Comparison of ENCODE assay signal across 34 cellular contexts in genomic region chr1:16080422-16081150, GRCh38. TPM values are rescaled to one million over a fixed set of nuclear protein-coding genes. Genes with fewer than 3 reads are reported as not detected.
"Had no signal": no experiment of that assay in that cellular context is flagged by ENCODE, and none has a peak within 500 bp of the region (broad histone marks: within the 10 kb centered on the region; RNA-seq: fewer than 3 reads in every experiment).

No MANE protein-coding gene starts in this region.

- H3K4me3 ChIP-seq: hepatocyte, left ventricle myocardium inferior, neural progenitor cell, prostate gland, right atrium auricular region, tibial artery had no signal

- H3K4me3 Mint-ChIP-seq: activated B cell treated with CpG ODN at 0.5 μM for 24 hours; activated CD4-positive, alpha-beta T cell treated with anti-CD3 and anti-CD28 coated beads for 36 hours; activated naive CD8-positive, alpha-beta T cell treated with anti-CD3 and anti-CD28 coated beads, Interleukin-2, amount 50 U/mL, for 24 hours; activated T-cell treated with anti-CD3 and anti-CD28 coated beads, Interleukin-2, amount 50 U/mL, for 4 hours; brain; neural progenitor cell; T-cell; T-helper 2 cell treated with Interferon-gamma antibody and Interleukin-4, amounts not matched to agents 5 μg/mL and 100 μg/mL, for 36 hours had no signal

- H3K9me3 Mint-ChIP-seq: activated B cell treated with CpG ODN at 0.5 μM for 24 hours; activated naive CD8-positive, alpha-beta T cell treated with anti-CD3 and anti-CD28 coated beads, Interleukin-2, amount 50 U/mL, for 24 hours; activated T-cell treated with anti-CD3 and anti-CD28 coated beads, Interleukin-2, amount 50 U/mL, for 4 hours; activated T-helper 2 cell treated with anti-CD3 and anti-CD28 coated beads, Interferon-gamma antibody, Interleukin-2, Interleukin-4, amounts not matched to agents 10 μg/mL and 5 μg/mL and 100 μg/mL, durations not matched to agents 14 hours and 24 hours and 36 hours; brain; immature natural killer cell; neural progenitor cell; T-cell; T-helper 2 cell treated with Interferon-gamma antibody and Interleukin-4, amounts not matched to agents 5 μg/mL and 100 μg/mL, for 36 hours had no signal

- H3K9me3 ChIP-seq: left ventricle myocardium inferior, prostate gland, right atrium auricular region, tibial artery had no signal

- H3K9ac ChIP-seq: neural progenitor cell had no signal

- DNase-seq: activated B cell treated with CpG ODN at 0.5 μM for 24 hours; activated CD4-positive, alpha-beta T cell treated with anti-CD3 and anti-CD28 coated beads for 36 hours; activated CD4-positive, alpha-beta T cell treated with anti-CD3 and anti-CD28 coated beads, Interleukin-2, amount 50 U/mL, for 4 hours; activated CD8-positive, alpha-beta memory T cell treated with anti-CD3 and anti-CD28 coated beads, Interleukin-2, amount 50 U/mL, for 48 hours; activated naive CD4-positive, alpha-beta T cell treated with Interleukin-2 at 50 U/mL for 16 hours; activated naive CD8-positive, alpha-beta T cell treated with anti-CD3 and anti-CD28 coated beads, Interleukin-2, amount 50 U/mL, for 24 hours; activated T-cell treated with anti-CD3 and anti-CD28 coated beads, Interleukin-2, amount 50 U/mL, for 4 hours; anterior cingulate cortex; caudate nucleus; dermis blood vessel endothelial cell; effector CD8-positive, alpha-beta T cell; foreskin melanocyte; immature natural killer cell; left ventricle myocardium inferior; naive thymus-derived CD4-positive, alpha-beta T cell; stimulated activated CD4-positive, alpha-beta T cell treated with anti-CD3 and anti-CD28 coated beads, Interleukin-12 subunit alpha, Interleukin-12 subunit beta, amount 100 ng/mL, for 4 hours; stimulated activated CD4-positive, alpha-beta T cell treated with anti-CD3 and anti-CD28 coated beads, Interleukin-4, amount 100 ng/mL, for 4 hours; stimulated activated naive CD8-positive, alpha-beta T cell treated with anti-CD3 and anti-CD28 coated beads, Interleukin-15, Interleukin-2, amounts not matched to agents 100 U/mL and 50 U/mL, for 24 hours; substantia nigra; T-cell; tibial artery had no signal

- H3K36me3 ChIP-seq: left ventricle myocardium inferior, neural progenitor cell, prostate gland, right atrium auricular region, tibial artery had no signal

- H3K27ac Mint-ChIP-seq: activated B cell treated with CpG ODN at 0.5 μM for 24 hours; activated CD4-positive, alpha-beta T cell treated with anti-CD3 and anti-CD28 coated beads for 36 hours; activated naive CD8-positive, alpha-beta T cell treated with anti-CD3 and anti-CD28 coated beads, Interleukin-2, amount 50 U/mL, for 24 hours; activated T-helper 2 cell treated with anti-CD3 and anti-CD28 coated beads, Interferon-gamma antibody, Interleukin-2, Interleukin-4, amounts not matched to agents 10 μg/mL and 5 μg/mL and 100 μg/mL, durations not matched to agents 14 hours and 24 hours and 36 hours; immature natural killer cell; neural progenitor cell; T-cell; T-helper 2 cell treated with Interferon-gamma antibody and Interleukin-4, amounts not matched to agents 5 μg/mL and 100 μg/mL, for 36 hours had no signal

- H3K27me3 ChIP-seq: hepatocyte, right atrium auricular region, tibial artery had no signal

- H3K27ac ChIP-seq: hepatocyte, neural progenitor cell, prostate gland, right atrium auricular region, tibial artery had no signal

- H3K36me3 Mint-ChIP-seq: brain; immature natural killer cell; naive thymus-derived CD4-positive, alpha-beta T cell; neural progenitor cell; T-cell had no signal

- H3K27me3 Mint-ChIP-seq: activated CD4-positive, alpha-beta T cell treated with anti-CD3 and anti-CD28 coated beads for 36 hours had no signal

RNA-seq across cellular contexts. Expression of gene FAM131C, which starts 7.1 kb away (rescaled TPM):
- total RNA-seq: activated B cell treated with CpG ODN at 0.5 μM for 24 hours, dermis blood vessel endothelial cell, lung microvascular endothelial cell, prostate gland, skeletal muscle tissue had no signal
- polyA plus RNA-seq: immature natural killer cell; naive thymus-derived CD4-positive, alpha-beta T cell had no signal

RNA-seq across cellular contexts. Expression of gene CLCNKB, which starts 37.0 kb away (rescaled TPM):
- total RNA-seq: activated B cell treated with CpG ODN at 0.5 μM for 24 hours; activated CD4-positive, alpha-beta T cell treated with anti-CD3 and anti-CD28 coated beads for 36 hours; activated CD8-positive, alpha-beta memory T cell treated with anti-CD3 and anti-CD28 coated beads for 36 hours; activated T-cell treated with anti-CD3 and anti-CD28 coated beads, Interleukin-2, amount 50 U/mL, for 4 hours; activated T-helper 2 cell treated with anti-CD3 and anti-CD28 coated beads, Interferon-gamma antibody, Interleukin-2, Interleukin-4, amounts not matched to agents 10 μg/mL and 5 μg/mL and 100 μg/mL, durations not matched to agents 14 hours and 24 hours and 36 hours; esophagus mucosa; lung microvascular endothelial cell; naive thymus-derived CD4-positive, alpha-beta T cell; osteocyte; skeletal muscle tissue; T-cell had no signal
- polyA plus RNA-seq: immature natural killer cell; naive thymus-derived CD4-positive, alpha-beta T cell had no signal

RNA-seq across cellular contexts. Expression of gene CLCNKA, which starts 58.8 kb away (rescaled TPM):
- total RNA-seq: activated CD4-positive, alpha-beta T cell treated with anti-CD3 and anti-CD28 coated beads for 36 hours; activated CD8-positive, alpha-beta memory T cell treated with anti-CD3 and anti-CD28 coated beads for 36 hours; activated T-cell treated with anti-CD3 and anti-CD28 coated beads, Interleukin-2, amount 50 U/mL, for 4 hours; activated T-helper 2 cell treated with anti-CD3 and anti-CD28 coated beads, Interferon-gamma antibody, Interleukin-2, Interleukin-4, amounts not matched to agents 10 μg/mL and 5 μg/mL and 100 μg/mL, durations not matched to agents 14 hours and 24 hours and 36 hours; dermis blood vessel endothelial cell; kidney epithelial cell; lung microvascular endothelial cell; naive thymus-derived CD4-positive, alpha-beta T cell; osteocyte; T-cell had no signal
- polyA plus RNA-seq: immature natural killer cell; naive thymus-derived CD4-positive, alpha-beta T cell had no signal
